In genomic region chr22:36565152-36565507, GRCh38 we compare ENCODE assay signal across 32 cellular contexts.
"Had no signal": no experiment of that assay in that cellular context is flagged by ENCODE, and none has a peak within 500 bp of the region (broad histone marks: within the 10 kb centered on the region; RNA-seq: fewer than 3 reads in every experiment).

No MANE protein-coding gene starts in this region.

- H3K9ac ChIP-seq: parathyroid adenoma had no signal

- ATAC-seq: naive thymus-derived CD8-positive, alpha-beta T cell; natural killer cell treated with Interleukin-12 subunit alpha and Interleukin-12 subunit beta and Interleukin-15 and Interleukin-18, amount 100 ng/mL, for 72 hours; right cardiac atrium; sciatic nerve; stimulated activated memory B cell treated with anti-CD40 and anti-IgM and Interleukin-4, amounts not matched to agents 10 μg/mL and 1 μg/mL and 100 μg/mL, for 72 hours; stimulated activated naive CD8-positive, alpha-beta T cell treated with anti-CD3 and anti-CD28 coated beads, Interleukin-15, amount 100 ng/mL, for 72 hours; stimulated activated naive CD8-positive, alpha-beta T cell treated with anti-CD3 and anti-CD28 coated beads, Interleukin-15, Interleukin-2, amounts not matched to agents 100 U/mL and 50 U/mL, for 24 hours; upper lobe of right lung had no signal

- H3K4me3 ChIP-seq: ovary, psoas muscle, skin epidermis, smooth muscle cell, spleen, suprapubic skin, tibial artery, transverse colon, upper lobe of right lung, uterus had no signal

- DNase-seq: naive thymus-derived CD8-positive, alpha-beta T cell; nephron progenitor cell; nucleus accumbens; ovary; psoas muscle; right cardiac atrium; spleen; stimulated activated CD4-positive, alpha-beta T cell treated with anti-CD3 and anti-CD28 coated beads, Interleukin-12 subunit alpha, Interleukin-12 subunit beta, amount 100 ng/mL, for 4 hours; stimulated activated CD4-positive, alpha-beta T cell treated with anti-CD3 and anti-CD28 coated beads, Interleukin-1b, Interleukin-23, amount 100 ng/mL, for 48 hours; stimulated activated CD4-positive, alpha-beta T cell treated with anti-CD3 and anti-CD28 coated beads, Interleukin-4, amount 100 ng/mL, for 1 hour; stimulated activated CD4-positive, alpha-beta T cell treated with anti-CD3 and anti-CD28 coated beads, Interleukin-4, amount 100 ng/mL, for 4 hours; stimulated activated CD8-positive, alpha-beta memory T cell treated with anti-CD3 and anti-CD28 coated beads, Interleukin-4, amount 100 ng/mL, for 48 hours; stimulated activated naive CD4-positive, alpha-beta T cell; stimulated activated naive CD8-positive, alpha-beta T cell treated with anti-CD3 and anti-CD28 coated beads, Interleukin-15, amount 100 ng/mL, for 72 hours; stimulated activated naive CD8-positive, alpha-beta T cell treated with anti-CD3 and anti-CD28 coated beads, Interleukin-15, Interleukin-2, amounts not matched to agents 100 U/mL and 50 U/mL, for 24 hours; substantia nigra; testis; tibial artery; transverse colon; upper lobe of right lung; uterus had no signal

- H3K4me1 ChIP-seq: parathyroid adenoma, psoas muscle, suprapubic skin, testis, tibial artery, transverse colon, upper lobe of right lung, uterus had no signal

- H3K9me3 Mint-ChIP-seq: naive thymus-derived CD8-positive, alpha-beta T cell; natural killer cell treated with Interleukin-12 subunit alpha and Interleukin-12 subunit beta and Interleukin-15 and Interleukin-18, amount 100 ng/mL, for 72 hours; nephron progenitor cell; neural crest cell; stimulated activated memory B cell treated with anti-CD40 and anti-IgM and Interleukin-4, amounts not matched to agents 10 μg/mL and 1 μg/mL and 100 μg/mL, for 72 hours; stimulated activated naive CD8-positive, alpha-beta T cell treated with anti-CD3 and anti-CD28 coated beads, Interleukin-15, amount 100 ng/mL, for 72 hours; type B pancreatic cell had no signal

- H3K4me1 Mint-ChIP-seq: stimulated activated naive CD8-positive, alpha-beta T cell treated with anti-CD3 and anti-CD28 coated beads, Interleukin-15, amount 100 ng/mL, for 72 hours had no signal

- H2AFZ ChIP-seq: parathyroid adenoma had no signal

- H3K4me3 Mint-ChIP-seq: naive thymus-derived CD8-positive, alpha-beta T cell; natural killer cell treated with Interleukin-12 subunit alpha and Interleukin-12 subunit beta and Interleukin-15 and Interleukin-18, amount 100 ng/mL, for 72 hours; nephron progenitor cell; neural crest cell; stimulated activated memory B cell treated with anti-CD40 and anti-IgM and Interleukin-4, amounts not matched to agents 10 μg/mL and 1 μg/mL and 100 μg/mL, for 72 hours; stimulated activated naive CD8-positive, alpha-beta T cell treated with anti-CD3 and anti-CD28 coated beads, Interleukin-15, amount 100 ng/mL, for 72 hours; type B pancreatic cell had no signal

- H3K36me3 ChIP-seq: neutrophil, ovary, spleen, suprapubic skin, tibial artery, transverse colon, upper lobe of right lung, uterus had no signal

- H3K27me3 ChIP-seq: ovary, testis had no signal

- H3K4me2 ChIP-seq: smooth muscle cell had no signal

- H3K9me3 ChIP-seq: neutrophil, ovary, psoas muscle, spleen, suprapubic skin, testis, tibial artery, transverse colon, upper lobe of right lung, uterus had no signal

- H3K79me2 ChIP-seq: parathyroid adenoma had no signal

- H3K27ac Mint-ChIP-seq: natural killer cell treated with Interleukin-12 subunit alpha and Interleukin-12 subunit beta and Interleukin-15 and Interleukin-18, amount 100 ng/mL, for 72 hours; nephron progenitor cell; progenitor cell of endocrine pancreas; stimulated activated memory B cell treated with anti-CD40 and anti-IgM and Interleukin-4, amounts not matched to agents 10 μg/mL and 1 μg/mL and 100 μg/mL, for 72 hours; stimulated activated naive CD8-positive, alpha-beta T cell treated with anti-CD3 and anti-CD28 coated beads, Interleukin-15, amount 100 ng/mL, for 72 hours; type B pancreatic cell had no signal

- H3K36me3 Mint-ChIP-seq: natural killer cell treated with Interleukin-12 subunit alpha and Interleukin-12 subunit beta and Interleukin-15 and Interleukin-18, amount 100 ng/mL, for 72 hours; stimulated activated memory B cell treated with anti-CD40 and anti-IgM and Interleukin-4, amounts not matched to agents 10 μg/mL and 1 μg/mL and 100 μg/mL, for 72 hours; type B pancreatic cell had no signal

- H3K27ac ChIP-seq: neutrophil, ovary, parathyroid adenoma, psoas muscle, skin epidermis, spleen, suprapubic skin, testis, tibial artery, transverse colon, upper lobe of right lung, uterus had no signal
